In genomic region chr1:1164701-1165451, GRCh38 we compare ENCODE assay signal across 1 cellular context.
TF ChIP-seq lines count a peak whose summit lies in the region.

No MANE protein-coding gene starts in this region.

TF ChIP-seq in A549, 52 proteins besides CTCF, POLR2A, EP300 and RAD21 (continued from another document):
- TF ChIP-seq, protein P1, sequence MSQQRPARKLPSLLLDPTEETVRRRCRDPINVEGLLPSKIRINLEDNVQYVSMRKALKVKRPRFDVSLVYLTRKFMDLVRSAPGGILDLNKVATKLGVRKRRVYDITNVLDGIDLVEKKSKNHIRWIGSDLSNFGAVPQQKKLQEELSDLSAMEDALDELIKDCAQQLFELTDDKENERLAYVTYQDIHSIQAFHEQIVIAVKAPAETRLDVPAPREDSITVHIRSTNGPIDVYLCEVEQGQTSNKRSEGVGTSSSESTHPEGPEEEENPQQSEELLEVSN (IDR thresholded peaks at IDR 0.05; ENCODE audit: borderline replicate concordance, low read depth), result peak; percentile 28; the same call in 1 of the 2 replicates
- TF ChIP-seq POLR2AphosphoS2 (conservative IDR thresholded peaks at IDR 0.05; ENCODE audit: low read length), result no peak
- peak; percentile 43; the same call in 1 of the 2 replicates for TF ChIP-seq MAX (IDR thresholded peaks at IDR 0.05)
